ENCODE assay signal across 8 cellular contexts in genomic region chr9:33159058-33159759, GRCh38. TPM values are rescaled to one million over a fixed set of nuclear protein-coding genes. Genes with fewer than 3 reads are reported as not detected.
DNase-seq lines count a peak whose midpoint lies in the region; ATAC-seq lines count a peak whose summit lies in the region.

No MANE protein-coding gene starts in this region.

- no peaks in the 10 kb centered on the region for H3K9me3 ChIP-seq in mesodermal cell (ENCODE audit: control insufficient read depth, low read length)

- H3K36me3 ChIP-seq in mesodermal cell (ENCODE audit: control insufficient read depth, insufficient read depth, low read length) (no peaks in the 10 kb centered on the region), urinary bladder (ENCODE audit: insufficient read depth) (no peaks in the 10 kb centered on the region)

- peak; percentile 32 for ATAC-seq in GM21529 (IDR thresholded peaks at IDR 0.05; ENCODE audit: unreplicated experiment)

- H3K4me3 ChIP-seq in mesodermal cell (ENCODE audit: extremely low read depth, insufficient read depth, low read length, poor library complexity, severe bottlenecking) = no peak overlapping the region
- H3K4me3 ChIP-seq in urinary bladder (ENCODE audit: low read depth, low read length) = no peak overlapping the region

- WGBS in mesodermal cell (ENCODE audit: insufficient coverage in 2 of 2), 2 experiments = 47 to 55% methylated on average over 4 to 6 of the region's 7 CpGs
- WGBS in urinary bladder = 16% methylated on average over 7 of the region's 7 CpGs

- DNase-seq in Ammon's horn (ENCODE audit: low spot score) (peak; percentile 42), OCI-M1 (lab: John Stamatoyannopoulos, UW) (peak; percentile 79), caudate nucleus (lab: John Stamatoyannopoulos, UW) (no peak), HuH-7 (ENCODE audit: low spot score) (no peak), AG08395 (ENCODE audit: low spot score) (no peak)

- H3K4me1 ChIP-seq in mesodermal cell (ENCODE audit: control insufficient read depth, insufficient read depth, low read length, poor library complexity, severe bottlenecking) (peaks cover 68% of the 10 kb centered on the region), urinary bladder (ENCODE audit: insufficient read depth) (peaks cover 7% of the 10 kb centered on the region)

- peak overlapping the region; percentile 74 for H3K27ac ChIP-seq in caudate nucleus (ENCODE audit: low read depth, low read length)
- peak overlapping the region; percentile 96 for H3K27ac ChIP-seq in mesodermal cell (ENCODE audit: low read depth, low read length, severe bottlenecking)
- H3K27ac ChIP-seq in urinary bladder (ENCODE audit: low read depth) = peak overlapping the region; percentile 91

RNA-seq across cellular contexts. Expression of gene B4GALT1, which starts 7.9 kb away (rescaled TPM):
- 54.7 TPM for polyA plus RNA-seq in mesodermal cell (2013, experiment 1 of 2)
- polyA plus RNA-seq in mesodermal cell (2013, experiment 2 of 2) = 52.2 TPM
- 36.4 TPM for total RNA-seq in urinary bladder
- polyA plus RNA-seq in urinary bladder = 57.7 TPM

Comparison
In these comparisons a context has a peak if more than half of its experiments do, and no peak if none do; other contexts are left out.
1. DNase-seq: peak in Ammon's horn (single experiment) and OCI-M1 (single experiment); none in caudate nucleus (0 of 61), HuH-7 (single experiment) and AG08395 (single experiment).
2. Peak in every context shown above with its lines, with median percentiles within 50 percentile points of each other: H3K27ac ChIP-seq.